Comparison of ENCODE assay signal across 1 cellular context in genomic region chr20:23928788-23929187, GRCh38.
TF ChIP-seq lines count a peak whose summit lies in the region.

No MANE protein-coding gene starts in this region.

TF ChIP-seq in GM12878, 131 proteins besides CTCF, POLR2A, EP300 and RAD21 (continued from another document):
- TF ChIP-seq, protein P1, sequence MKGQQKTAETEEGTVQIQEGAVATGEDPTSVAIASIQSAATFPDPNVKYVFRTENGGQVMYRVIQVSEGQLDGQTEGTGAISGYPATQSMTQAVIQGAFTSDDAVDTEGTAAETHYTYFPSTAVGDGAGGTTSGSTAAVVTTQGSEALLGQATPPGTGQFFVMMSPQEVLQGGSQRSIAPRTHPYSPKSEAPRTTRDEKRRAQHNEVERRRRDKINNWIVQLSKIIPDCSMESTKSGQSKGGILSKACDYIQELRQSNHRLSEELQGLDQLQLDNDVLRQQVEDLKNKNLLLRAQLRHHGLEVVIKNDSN (IDR thresholded peaks at IDR 0.05; ENCODE audit: borderline replicate concordance, extremely low read length, insufficient read depth, low read depth, low read length), result peak; percentile 51
